ENCODE assay signal across 10 cellular contexts in genomic region chr12:108438687-108439086, GRCh38.
"Had no signal": no experiment of that assay in that cellular context is flagged by ENCODE, and none has a peak within 500 bp of the region (broad histone marks: within the 10 kb centered on the region; RNA-seq: fewer than 3 reads in every experiment).

No MANE protein-coding gene starts in this region.

- H3K27ac ChIP-seq: GM23248 had no signal

- FAIRE-seq: H54 had no signal

- H3K4me2 ChIP-seq: GM23338 had no signal

- H2AFZ ChIP-seq: GM23248, GM23338 had no signal

- H3K36me3 ChIP-seq: HAP-1 had no signal

- DNase-seq: GM23248, GOT3, H7, H9, HCEC 1CT, HFFc6 had no signal

- H3K9me3 ChIP-seq: HAP-1 had no signal

- ATAC-seq: GM23338, HCT116 had no signal

- H3K4me1 ChIP-seq: HAP-1 had no signal

- H3K4me3 ChIP-seq: GM23248, GM23338, HAP-1 had no signal

- H3K9ac ChIP-seq: GM23248 had no signal
